16 cellular contexts compared by ENCODE assay signal in the genomic region with DNA sequence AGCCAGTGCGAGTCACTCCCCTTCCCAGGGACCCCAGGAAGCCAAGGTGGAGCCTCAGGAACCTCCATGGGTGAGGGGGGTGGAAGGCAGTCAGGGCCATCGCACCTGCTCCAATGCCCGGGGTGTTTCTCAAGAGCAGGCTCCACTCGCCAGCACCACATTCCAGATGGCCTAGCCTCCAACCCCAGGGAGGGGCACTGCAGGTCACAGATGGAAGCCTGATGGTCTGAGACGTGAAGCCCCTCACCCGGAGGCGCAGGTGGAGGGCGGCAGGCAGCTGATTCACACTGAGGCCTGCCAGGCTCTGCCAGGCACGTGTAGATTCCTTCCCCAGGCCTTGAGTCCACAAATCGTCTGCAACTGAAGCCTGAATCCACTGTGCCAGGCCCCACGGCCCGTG. TPM values are rescaled to one million over a fixed set of nuclear protein-coding genes. Genes with fewer than 3 reads are reported as not detected.
DNase-seq lines count a peak whose midpoint lies in the region; ATAC-seq and TF ChIP-seq lines count a peak whose summit lies in the region.
"Had no signal": no experiment of that assay in that cellular context is flagged by ENCODE, and none has a peak within 500 bp of the region (broad histone marks: within the 10 kb centered on the region; RNA-seq: fewer than 3 reads in every experiment).

No MANE protein-coding gene starts in this region.

- H3K27ac ChIP-seq in coronary artery (peak overlapping the region; percentile 68 to 98), osteoblast (ENCODE audit: low read depth, low read length) (peak overlapping the region; percentile 91), tibial nerve (peak overlapping the region; percentile 54 to 90 (median 80)), dorsolateral prefrontal cortex (peak overlapping the region in 17 of 59 donors; percentile 3 to 79 (median 42))
- H3K27ac ChIP-seq: 22Rv1 had no signal

- H3K4me2 ChIP-seq in osteoblast (ENCODE audit: insufficient read depth, low read length): no peak overlapping the region

- H3K9me3 ChIP-seq in osteoblast (ENCODE audit: low read depth, low read length) (no peaks in the 10 kb centered on the region), tibial nerve (peaks cover 0 to 5% (median 0%) of the 10 kb centered on the region in 4 donors)
- H3K9me3 ChIP-seq: pancreas had no signal

- no peak for ATAC-seq in GM18907 (IDR thresholded peaks at IDR 0.05; ENCODE audit: unreplicated experiment)

- peak; percentile 31 for DNase-seq in NCI-H2171 treated with DMSO at 0.1 percent for 48 hours (lab: John Stamatoyannopoulos, UW)
- DNase-seq in NCI-H2171 (lab: John Stamatoyannopoulos, UW): no peak
- DNase-seq in coronary artery (ENCODE audit: low spot score): no peak
- DNase-seq in osteoblast (ENCODE audit: insufficient read length, low spot score, missing footprints): peak; percentile 39
- no peak for DNase-seq in tibial nerve (ENCODE audit: low spot score in 2 of 2)
- no peak for DNase-seq in dorsolateral prefrontal cortex
- no peak for DNase-seq in NCI-H1092 treated with DMSO at 0.1 percent for 48 hours (lab: John Stamatoyannopoulos, UW)
- DNase-seq: activated CD4-positive, alpha-beta T cell treated with anti-CD3 and anti-CD28 coated beads, Interleukin-2, amount 10 ng/mL, durations not matched to agents 7 days and 5 days; activated naive CD4-positive, alpha-beta T cell treated with anti-CD3 and anti-CD28 coated beads, Interleukin-2, amount 10 ng/mL, durations not matched to agents 7 days and 5 days; activated T-cell treated with anti-CD3 and anti-CD28 coated beads for 4 hours; effector memory CD4-positive, alpha-beta T cell; Kasumi-1; NCI-H1436 treated with DMSO at 0.1 percent for 48 hours had no signal

- peaks cover 43% of the 10 kb centered on the region for H3K4me1 ChIP-seq in osteoblast (ENCODE audit: insufficient read depth, low read length)
- H3K4me1 ChIP-seq in tibial nerve: peaks cover 0 to 71% (median 39%) of the 10 kb centered on the region in 4 donors

- H4K20me1 ChIP-seq in osteoblast (ENCODE audit: insufficient read depth, low read length): peaks cover 76% of the 10 kb centered on the region

- no peak for TF ChIP-seq CTCF in coronary artery (IDR thresholded peaks at IDR 0.05)
- no peak for TF ChIP-seq CTCF in osteoblast (IDR thresholded peaks at IDR 0.05; ENCODE audit: extremely low read depth, low read depth, low read length)
- TF ChIP-seq CTCF in tibial nerve (IDR thresholded peaks at IDR 0.05): no peak
- no peak for TF ChIP-seq CTCF in dorsolateral prefrontal cortex (IDR thresholded peaks at IDR 0.05 in 54 of 56, conservative IDR thresholded peaks at IDR 0.05 in 2 of 56; ENCODE audit: low read depth in 1 of 56, partially characterized antibody in 56 of 56)

- intact Hi-C loops in dorsolateral prefrontal cortex (cut with DNase I): loop anchor here in 1 of 2 donors (5.0 to 10.0 kb wide), 3 partner anchors 84 to 381 kb away; partner anchors contain the start of genes FKBP8 and REX1BD

- peaks cover 46% of the 10 kb centered on the region for H3K79me2 ChIP-seq in osteoblast (ENCODE audit: insufficient read depth, low read length)

- peaks cover 51% of the 10 kb centered on the region for H3K36me3 ChIP-seq in osteoblast (ENCODE audit: insufficient read depth, low read length)
- H3K36me3 ChIP-seq in tibial nerve: peaks cover 4 to 54% (median 12%) of the 10 kb centered on the region in 3 donors

- 64 to 81% methylated on average over 5 to 10 of the region's 12 CpGs for WGBS in tibial nerve, 2 donors

- H3K27me3 ChIP-seq in osteoblast (ENCODE audit: insufficient read depth, low read length) (no peaks in the 10 kb centered on the region), tibial nerve (no peaks in the 10 kb centered on the region), dorsolateral prefrontal cortex (no peaks in the 10 kb centered on the region)
- H3K27me3 ChIP-seq: pancreas had no signal

- no peak overlapping the region for H3K4me3 ChIP-seq in coronary artery
- no peak overlapping the region for H3K4me3 ChIP-seq in osteoblast (ENCODE audit: insufficient read depth, low read length)
- no peak overlapping the region for H3K4me3 ChIP-seq in tibial nerve
- H3K4me3 ChIP-seq in dorsolateral prefrontal cortex: no peak overlapping the region
- H3K4me3 ChIP-seq: pancreas had no signal

- TF ChIP-seq EP300 in tibial nerve (IDR thresholded peaks at IDR 0.05): no peak

- no peak overlapping the region for H2AFZ ChIP-seq in osteoblast (ENCODE audit: low read length)

- TF ChIP-seq POLR2A in tibial nerve (IDR thresholded peaks at IDR 0.05): no peak

RNA-seq across cellular contexts. Expression of gene ISYNA1, which starts 23.0 kb away (rescaled TPM):
- total RNA-seq in osteoblast: 7.7 and 8.0 TPM in 2 replicates
- 10 to 100 TPM; 43.5 to 82.2 (median 52.4) TPM for total RNA-seq in tibial nerve
- 100 to 1,000 TPM in 1 of 120 experiments, 10 to 100 TPM in 118, 1 to 10 TPM in 1; 7.4 to 118 (median 26.3) TPM for total RNA-seq in dorsolateral prefrontal cortex

RNA-seq across cellular contexts. Expression of gene SSBP4, which starts 41.7 kb away (rescaled TPM):
- total RNA-seq in osteoblast: 77.8 and 90.8 TPM in 2 replicates
- 100 to 1,000 TPM in 1 of 4 donors, 10 to 100 TPM in 3; 67.4 to 172 (median 84.2) TPM for total RNA-seq in tibial nerve
- 100 to 1,000 TPM in 39 of 120 experiments, 10 to 100 TPM in 81; 42.5 to 168 (median 93.8) TPM for total RNA-seq in dorsolateral prefrontal cortex

Comparison
In these comparisons a context has a peak if more than half of its experiments do, and no peak if none do; other contexts are left out.
1. DNase-seq: peak in NCI-H2171 treated with DMSO at 0.1 percent for 48 hours (single experiment) and osteoblast (single experiment); none in NCI-H2171 (single experiment), coronary artery (single experiment), tibial nerve (0 of 2), dorsolateral prefrontal cortex (0 of 10) and NCI-H1092 treated with DMSO at 0.1 percent for 48 hours (single experiment).